17 cellular contexts compared by ENCODE assay signal in genomic region chr16:86365513-86366040, GRCh38.
"Had no signal": no experiment of that assay in that cellular context is flagged by ENCODE, and none has a peak within 500 bp of the region (broad histone marks: within the 10 kb centered on the region; RNA-seq: fewer than 3 reads in every experiment).

No MANE protein-coding gene starts in this region.

- H3K4me3 ChIP-seq: left ventricle myocardium inferior, upper lobe of right lung had no signal

- H3K27ac ChIP-seq: left ventricle myocardium inferior, upper lobe of right lung had no signal

- DNase-seq: activated B cell treated with CpG ODN at 0.5 μM for 24 hours; activated CD4-positive, alpha-beta T cell treated with anti-CD3 and anti-CD28 coated beads for 48 hours; activated CD8-positive, alpha-beta memory T cell treated with anti-CD3 and anti-CD28 coated beads, Interleukin-2, amount 50 U/mL, for 4 hours; activated CD8-positive, alpha-beta T cell treated with anti-CD3 and anti-CD28 coated beads for 36 hours; activated effector memory CD4-positive, alpha-beta T cell treated with anti-CD3 and anti-CD28 coated beads, Interleukin-2, amount 50 U/mL, for 16 hours; activated T-cell treated with anti-CD3 and anti-CD28 coated beads, Interleukin-2, amount 50 U/mL, for 48 hours; amniotic stem cell; caudate nucleus; left ventricle myocardium inferior; nucleus accumbens; right cardiac atrium; small intestine; stimulated activated CD4-positive, alpha-beta T cell treated with anti-CD3 and anti-CD28 coated beads, Interleukin-4, amount 100 ng/mL, for 4 hours; stimulated activated CD8-positive, alpha-beta memory T cell treated with anti-CD3 and anti-CD28 coated beads, Interleukin-4, amount 100 ng/mL, for 48 hours; stimulated activated naive CD8-positive, alpha-beta T cell treated with anti-CD3 and anti-CD28 coated beads, Interleukin-15, Interleukin-2, amounts not matched to agents 100 U/mL and 50 U/mL, for 24 hours; T-helper 17 cell; upper lobe of right lung had no signal

- H3K36me3 ChIP-seq: left ventricle myocardium inferior, upper lobe of right lung had no signal

- H3K9me3 ChIP-seq: left ventricle myocardium inferior, upper lobe of right lung had no signal

- H3K4me1 ChIP-seq: left ventricle myocardium inferior had no signal

- ATAC-seq: activated CD8-positive, alpha-beta T cell treated with anti-CD3 and anti-CD28 coated beads for 36 hours; right cardiac atrium; stimulated activated naive CD8-positive, alpha-beta T cell treated with anti-CD3 and anti-CD28 coated beads, Interleukin-15, Interleukin-2, amounts not matched to agents 100 U/mL and 50 U/mL, for 24 hours; T-helper 17 cell; upper lobe of right lung had no signal
